Comparison of ENCODE assay signal across 28 cellular contexts in genomic region chr7:51797371-51797770, GRCh38.
"Had no signal": no experiment of that assay in that cellular context is flagged by ENCODE, and none has a peak within 500 bp of the region (broad histone marks: within the 10 kb centered on the region; RNA-seq: fewer than 3 reads in every experiment).

No MANE protein-coding gene starts in this region.

- H3K27me3 ChIP-seq: adrenal gland, ascending aorta, brain microvascular endothelial cell, dorsolateral prefrontal cortex had no signal

- DNase-seq: activated B cell treated with CpG ODN at 0.5 μM for 24 hours; activated CD4-positive, alpha-beta memory T cell treated with anti-CD3 and anti-CD28 coated beads for 36 hours; activated CD4-positive, alpha-beta T cell treated with anti-CD3 and anti-CD28 coated beads for 48 hours; activated CD8-positive, alpha-beta memory T cell treated with anti-CD3 and anti-CD28 coated beads, Interleukin-2, amount 10 ng/mL, durations not matched to agents 7 days and 5 days; activated CD8-positive, alpha-beta memory T cell treated with anti-CD3 and anti-CD28 coated beads, Interleukin-2, amount 50 U/mL, for 4 hours; activated CD8-positive, alpha-beta T cell treated with anti-CD3 and anti-CD28 coated beads, Interleukin-2, amount 10 ng/mL, durations not matched to agents 7 days and 5 days; activated effector memory CD4-positive, alpha-beta T cell treated with anti-CD3 and anti-CD28 coated beads, Interleukin-2, amount 50 U/mL, for 16 hours; activated naive CD4-positive, alpha-beta T cell treated with anti-CD3 and anti-CD28 coated beads for 36 hours; activated naive CD8-positive, alpha-beta T cell treated with anti-CD3 and anti-CD28 coated beads for 36 hours; activated naive CD8-positive, alpha-beta T cell treated with anti-CD3 and anti-CD28 coated beads, Interleukin-2, amount 50 U/mL, for 24 hours; activated T-cell treated with anti-CD3 and anti-CD28 coated beads, Interleukin-2, amount 50 U/mL, for 1 hour; activated T-cell treated with anti-CD3 and anti-CD28 coated beads, Interleukin-2, amount 50 U/mL, for 48 hours; adrenal gland; brain microvascular endothelial cell; dorsolateral prefrontal cortex; effector memory CD4-positive, alpha-beta T cell; endodermal cell; foreskin fibroblast; head of caudate nucleus; T-helper 17 cell; T1000; WERI-Rb-1 had no signal

- H3K4me1 ChIP-seq: adrenal gland, ascending aorta had no signal

- H3K27ac ChIP-seq: adrenal gland, ascending aorta, brain microvascular endothelial cell, coronary artery, dorsolateral prefrontal cortex, WERI-Rb-1 had no signal

- FAIRE-seq: bronchial epithelial cell, frontal cortex had no signal

- H3K36me3 ChIP-seq: adrenal gland, ascending aorta, brain microvascular endothelial cell, WERI-Rb-1 had no signal

- H3K9me3 ChIP-seq: adrenal gland, ascending aorta had no signal

- ATAC-seq: activated CD4-positive, CD25-positive, alpha-beta regulatory T cell treated with anti-CD3 and anti-CD28 coated beads, Interleukin-2, amount 50 U/mL, for 24 hours; activated CD8-positive, alpha-beta memory T cell treated with anti-CD3 and anti-CD28 coated beads, Interleukin-2, amount 10 ng/mL, durations not matched to agents 7 days and 5 days; activated CD8-positive, alpha-beta T cell treated with anti-CD3 and anti-CD28 coated beads, Interleukin-2, amount 10 ng/mL, durations not matched to agents 7 days and 5 days; activated naive CD8-positive, alpha-beta T cell treated with anti-CD3 and anti-CD28 coated beads, Interleukin-2, amount 50 U/mL, for 24 hours; esophagus mucosa; T-helper 17 cell had no signal

- H3K4me3 ChIP-seq: adrenal gland, ascending aorta, coronary artery, dorsolateral prefrontal cortex had no signal
